ENCODE assay signal across 13 cellular contexts in genomic region chr7:42091461-42092229, GRCh38.
A peak's percentile ranks its signal among the peaks of the same experiment; 100 is the strongest.
DNase-seq lines count a peak whose midpoint lies in the region; ATAC-seq and TF ChIP-seq lines count a peak whose summit lies in the region.
"Had no signal": no experiment of that assay in that cellular context is flagged by ENCODE, and none has a peak within 500 bp of the region (broad histone marks: within the 10 kb centered on the region; RNA-seq: fewer than 3 reads in every experiment).

No MANE protein-coding gene starts in this region.

- peaks cover 93% of the 10 kb centered on the region for H3K27me3 ChIP-seq in GM23338 (ENCODE audit: insufficient read depth)
- peaks cover 69% of the 10 kb centered on the region for H3K27me3 ChIP-seq in iPS-15b (ENCODE audit: control insufficient read depth, insufficient read depth, low read length)
- no peaks in the 10 kb centered on the region for H3K27me3 ChIP-seq in prostate gland (replicated peaks; ENCODE audit: insufficient read depth)
- H3K27me3 ChIP-seq: heart left ventricle had no signal

- H3K4me1 ChIP-seq in GM23338 (ENCODE audit: insufficient read depth) (peaks cover 30% of the 10 kb centered on the region), iPS-15b (ENCODE audit: control insufficient read depth, insufficient read depth, low read length) (peaks cover 16% of the 10 kb centered on the region), prostate gland (replicated peaks) (no peaks in the 10 kb centered on the region)

- H3K9me3 ChIP-seq in iPS-15b (ENCODE audit: control insufficient read depth, insufficient read depth, low read length) (no peaks in the 10 kb centered on the region), prostate gland (no peaks in the 10 kb centered on the region)
- H3K9me3 ChIP-seq: heart left ventricle had no signal

- TF ChIP-seq CTCF in GM23338 (conservative IDR thresholded peaks at IDR 0.05; ENCODE audit: low read depth in 2 of 2) (no peak), prostate gland (IDR thresholded peaks at IDR 0.05) (peak in 1 of 4 experiments; percentile 7)

- DNase-seq in GM23338 (ENCODE audit: low spot score), result peak; percentile 89
- DNase-seq in SHP77 treated with DMSO at 0.1 percent for 48 hours (lab: John Stamatoyannopoulos, UW), result peak; percentile 62
- peak; percentile 72 for DNase-seq in prostate gland (ENCODE audit: low spot score)
- no peak for DNase-seq in activated gamma-delta T cell treated with Interleukin-2 at 50 U/mL for 16 hours
- DNase-seq: activated CD4-positive, CD25-positive, alpha-beta regulatory T cell; cortex of kidney; heart left ventricle; NCI-H1436 treated with DMSO at 0.1 percent for 48 hours had no signal

- intact Hi-C loops in prostate gland (cut with DNase I), result loop anchor here (10.0 kb wide), 1 partner anchor 143 kb away; the partner anchor contains the start of gene GLI3

- WGBS in prostate gland, result 29% methylated on average over 22 of the region's 22 CpGs

- H3K36me3 ChIP-seq in GM23338 (ENCODE audit: insufficient read depth), result no peaks in the 10 kb centered on the region
- H3K36me3 ChIP-seq in iPS-15b (ENCODE audit: control insufficient read depth, insufficient read depth, low read length), result no peaks in the 10 kb centered on the region
- H3K36me3 ChIP-seq in prostate gland, result no peaks in the 10 kb centered on the region
- H3K36me3 ChIP-seq: heart left ventricle had no signal

- no peaks in the 10 kb centered on the region for H3K79me2 ChIP-seq in GM23338 (replicated peaks; ENCODE audit: insufficient read depth)

- H4K20me1 ChIP-seq in GM23338 (replicated peaks; ENCODE audit: insufficient read depth), result peaks cover 39% of the 10 kb centered on the region

- peaks cover 55% of the 10 kb centered on the region for H3K4me1 Mint-ChIP-seq in GM23338

- no peak overlapping the region for H2AFZ ChIP-seq in GM23338

- peaks cover 12% of the 10 kb centered on the region; the same call in 1 of the 2 replicates for H3F3A ChIP-seq in GM23338 (replicated peaks; ENCODE audit: low read depth)

- ATAC-seq in GM23338, result peak; percentile 84
- no peak for ATAC-seq in GM21447 (IDR thresholded peaks at IDR 0.05; ENCODE audit: unreplicated experiment)
- no peak for ATAC-seq in GM19467 (IDR thresholded peaks at IDR 0.05; ENCODE audit: unreplicated experiment)
- no peak for ATAC-seq in GM18858 (IDR thresholded peaks at IDR 0.05; ENCODE audit: unreplicated experiment)
- ATAC-seq: heart left ventricle had no signal

- H3K27me3 Mint-ChIP-seq in GM23338 (ENCODE audit: insufficient read depth, low read depth, poor library complexity), result peaks cover 100% of the 10 kb centered on the region

- H3K9me3 Mint-ChIP-seq in GM23338, result peaks cover 13% of the 10 kb centered on the region
- H3K9me3 Mint-ChIP-seq: activated T-helper 2 cell treated with anti-CD3 and anti-CD28 coated beads, Interferon-gamma antibody, Interleukin-2, Interleukin-4, amounts not matched to agents 10 μg/mL and 5 μg/mL and 100 μg/mL, durations not matched to agents 14 hours and 24 hours and 36 hours had no signal

- no peak overlapping the region for H3K9ac ChIP-seq in iPS-15b (ENCODE audit: low read depth, low read length)

- H3K4me2 ChIP-seq in GM23338, result peak overlapping the region; percentile 67

- peak overlapping the region; percentile 38 for H3K4me3 ChIP-seq in GM23338
- peak overlapping the region; percentile 24 for H3K4me3 ChIP-seq in iPS-15b (ENCODE audit: low read depth, low read length)
- H3K4me3 ChIP-seq in prostate gland, result no peak overlapping the region
- H3K4me3 ChIP-seq: heart left ventricle had no signal

- H3K27ac ChIP-seq in GM23338 (ENCODE audit: low read depth) (peak overlapping the region; percentile 1), prostate gland (peak overlapping the region in 1 of 2 donors; percentile 22)

- TF ChIP-seq POLR2A in prostate gland (IDR thresholded peaks at IDR 0.05), result no peak

- peaks cover 20% of the 10 kb centered on the region for H3K36me3 Mint-ChIP-seq in GM23338 (ENCODE audit: low read depth)

- no peaks in the 10 kb centered on the region for H3K9me2 ChIP-seq in GM23338 (ENCODE audit: insufficient read depth)

- peak overlapping the region; percentile 9; the same call in 1 of the 2 replicates for H3K27ac Mint-ChIP-seq in GM23338
- H3K27ac Mint-ChIP-seq: activated T-helper 2 cell treated with anti-CD3 and anti-CD28 coated beads, Interferon-gamma antibody, Interleukin-2, Interleukin-4, amounts not matched to agents 10 μg/mL and 5 μg/mL and 100 μg/mL, durations not matched to agents 14 hours and 24 hours and 36 hours had no signal

- H3K4me3 Mint-ChIP-seq in GM23338, result peak overlapping the region; percentile 51

TF ChIP-seq in GM23338, 12 proteins besides CTCF, POLR2A, EP300 and RAD21 (continues in another document):
- TF ChIP-seq ETS1 (IDR thresholded peaks at IDR 0.05) (0 out of 2 replicates have a peak, but pooled peaks have one; percentile 20), ZNF331 (CRISPR knock-in tag; IDR thresholded peaks at IDR 0.05; ENCODE audit: low read depth) (no peak), JUNB (IDR thresholded peaks at IDR 0.05; ENCODE audit: unreplicated experiment) (no peak), REST (IDR thresholded peaks at IDR 0.05; ENCODE audit: unreplicated experiment) (no peak), EZH2 (IDR thresholded peaks at IDR 0.05; ENCODE audit: low read depth, unreplicated experiment) (no peak), ZNF114 (CRISPR knock-in tag; IDR thresholded peaks at IDR 0.05) (no peak)

Comparison
In these comparisons a context has a peak if more than half of its experiments do, and no peak if none do; other contexts are left out.
1. H3K4me3 ChIP-seq: peak in GM23338 (single experiment) and iPS-15b (single experiment); none in prostate gland (0 of 2).